ENCODE assay signal across 8 cellular contexts in the genomic region with DNA sequence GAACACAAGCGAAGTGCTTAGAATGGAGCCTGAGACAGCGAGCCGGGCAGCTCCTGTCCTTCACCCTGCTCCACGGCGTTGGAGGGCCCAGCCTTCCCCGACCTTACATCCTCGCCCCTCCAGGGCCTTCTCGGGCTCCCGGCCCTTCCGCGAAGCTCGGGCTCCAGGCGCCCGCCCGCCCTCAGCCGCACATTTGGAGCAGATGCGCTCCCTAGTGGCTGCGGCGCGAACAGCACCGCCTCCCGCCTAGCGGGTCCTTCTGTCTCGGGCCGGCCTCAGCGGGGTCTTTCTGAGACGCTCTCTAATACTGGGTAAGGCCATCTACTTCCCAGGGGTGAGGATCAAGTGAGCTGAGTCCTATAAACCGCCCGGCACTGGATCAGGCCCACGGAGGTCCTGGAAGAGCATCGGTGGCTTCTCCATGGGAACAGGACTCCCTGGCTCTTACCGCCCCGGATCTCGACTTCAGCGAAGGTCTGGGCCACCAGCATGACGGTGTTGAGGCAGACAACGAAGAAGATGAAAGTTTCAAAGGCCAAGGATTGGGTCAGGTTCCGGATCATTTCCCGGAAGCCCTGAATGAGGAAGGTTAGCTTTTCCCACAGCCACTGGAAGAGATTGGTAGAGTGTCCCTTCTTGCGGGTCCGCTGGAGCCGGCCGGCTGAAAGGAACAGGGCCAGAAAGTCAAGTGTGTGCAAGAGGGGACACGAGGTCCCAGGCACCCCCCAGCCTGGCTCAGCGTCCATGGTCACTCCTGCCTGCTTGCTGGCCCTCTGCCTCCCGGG. TPM values are rescaled to one million over a fixed set of nuclear protein-coding genes. Genes with fewer than 3 reads are reported as not detected.
DNase-seq lines count a peak whose midpoint lies in the region; ATAC-seq and TF ChIP-seq lines count a peak whose summit lies in the region.

No MANE protein-coding gene starts in this region.

- no peaks in the 10 kb centered on the region for H3K9me3 Mint-ChIP-seq in activated T-helper 1 cell treated with anti-CD3 and anti-CD28 coated beads, Interleukin-12 subunit alpha, Interleukin-12 subunit beta, Interleukin-2, Interleukin-4 antibody, amounts not matched to agents 30 ng/mL and 10 ng/mL and 1 ng/mL, durations not matched to agents 14 hours and 24 hours and 36 hours

- H3K27me3 Mint-ChIP-seq in activated T-helper 1 cell treated with anti-CD3 and anti-CD28 coated beads, Interleukin-12 subunit alpha, Interleukin-12 subunit beta, Interleukin-2, Interleukin-4 antibody, amounts not matched to agents 30 ng/mL and 10 ng/mL and 1 ng/mL, durations not matched to agents 14 hours and 24 hours and 36 hours (ENCODE audit: insufficient read depth), result peaks cover 8% of the 10 kb centered on the region

- H3K9ac ChIP-seq in stomach smooth muscle (ENCODE audit: low read length in 2 of 2), result peak overlapping the region; percentile 44 to 68

- H3K4me3 ChIP-seq in Peyer's patch, result peak overlapping the region in 2 of 4 donors; percentile 10 to 23
- H3K4me3 ChIP-seq in fibroblast of pulmonary artery (replicated peaks; ENCODE audit: low read depth, low read length), result no peak overlapping the region
- H3K4me3 ChIP-seq in neuron (ENCODE audit: low read length), result no peak overlapping the region
- peak overlapping the region; percentile 36 to 55 for H3K4me3 ChIP-seq in stomach smooth muscle (ENCODE audit: low read length in 2 of 2)

- peaks cover 0 to 7% (median 3%) of the 10 kb centered on the region in 4 donors for H3K4me1 ChIP-seq in Peyer's patch
- H3K4me1 ChIP-seq in neuron (ENCODE audit: insufficient read depth, low read length), result no peaks in the 10 kb centered on the region
- peaks cover 6% of the 10 kb centered on the region for H3K4me1 ChIP-seq in stomach smooth muscle (ENCODE audit: control insufficient read depth, insufficient read depth, low read length)

- intact Hi-C loops in activated T-helper 1 cell treated with anti-CD3 and anti-CD28 coated beads, Interleukin-12 subunit alpha, Interleukin-12 subunit beta, Interleukin-2, Interleukin-4 antibody, amounts not matched to agents 30 ng/mL and 10 ng/mL and 1 ng/mL, durations not matched to agents 14 hours and 24 hours and 36 hours (cut with micrococcal nuclease), result loop anchor here (1.0 kb wide), 3 partner anchors 20 to 33 kb away; a partner anchor contains a TSS

- no peaks in the 10 kb centered on the region for H3K36me3 Mint-ChIP-seq in activated T-helper 1 cell treated with anti-CD3 and anti-CD28 coated beads, Interleukin-12 subunit alpha, Interleukin-12 subunit beta, Interleukin-2, Interleukin-4 antibody, amounts not matched to agents 30 ng/mL and 10 ng/mL and 1 ng/mL, durations not matched to agents 14 hours and 24 hours and 36 hours (ENCODE audit: low read depth)

- peak overlapping the region; percentile 12 for H3K4me3 Mint-ChIP-seq in activated T-helper 1 cell treated with anti-CD3 and anti-CD28 coated beads, Interleukin-12 subunit alpha, Interleukin-12 subunit beta, Interleukin-2, Interleukin-4 antibody, amounts not matched to agents 30 ng/mL and 10 ng/mL and 1 ng/mL, durations not matched to agents 14 hours and 24 hours and 36 hours

- no peak overlapping the region for H3K27ac Mint-ChIP-seq in activated T-helper 1 cell treated with anti-CD3 and anti-CD28 coated beads, Interleukin-12 subunit alpha, Interleukin-12 subunit beta, Interleukin-2, Interleukin-4 antibody, amounts not matched to agents 30 ng/mL and 10 ng/mL and 1 ng/mL, durations not matched to agents 14 hours and 24 hours and 36 hours

- peak in 1 of 2 donors; percentile 15 for TF ChIP-seq POLR2A in Peyer's patch (IDR thresholded peaks at IDR 0.05)

- H3K27ac ChIP-seq in Peyer's patch, result no peak overlapping the region
- no peak overlapping the region for H3K27ac ChIP-seq in stomach smooth muscle (ENCODE audit: low read length)

- H3K36me3 ChIP-seq in Peyer's patch, result no peaks in the 10 kb centered on the region
- H3K36me3 ChIP-seq in neuron (ENCODE audit: insufficient read depth, low read length), result no peaks in the 10 kb centered on the region
- no peaks in the 10 kb centered on the region for H3K36me3 ChIP-seq in stomach smooth muscle (ENCODE audit: control insufficient read depth in 2 of 2, insufficient read depth in 2 of 2, low read length in 2 of 2)

- peak; percentile 86 to 93 (median 90) for TF ChIP-seq CTCF in Peyer's patch (IDR thresholded peaks at IDR 0.05)
- peak; percentile 72 for TF ChIP-seq CTCF in fibroblast of pulmonary artery (IDR thresholded peaks at IDR 0.05; ENCODE audit: low read length, missing control alignments)

- H3K4me1 Mint-ChIP-seq in activated T-helper 1 cell treated with anti-CD3 and anti-CD28 coated beads, Interleukin-12 subunit alpha, Interleukin-12 subunit beta, Interleukin-2, Interleukin-4 antibody, amounts not matched to agents 30 ng/mL and 10 ng/mL and 1 ng/mL, durations not matched to agents 14 hours and 24 hours and 36 hours (ENCODE audit: low read depth), result peaks cover 8% of the 10 kb centered on the region

- H3K27me3 ChIP-seq in Peyer's patch (no peaks in the 10 kb centered on the region), neuron (ENCODE audit: insufficient read depth, low read length) (peaks cover 10% of the 10 kb centered on the region), stomach smooth muscle (ENCODE audit: control insufficient read depth in 1 of 2, insufficient read depth in 2 of 2, low read length in 2 of 2) (peaks cover 2 to 3% of the 10 kb centered on the region in 2 donors)

- no peak for ATAC-seq in HG03565 (IDR thresholded peaks at IDR 0.05; ENCODE audit: unreplicated experiment)

- peak; percentile 74 for DNase-seq in COLO668 (lab: John Stamatoyannopoulos, UW; ENCODE audit: unreplicated experiment)
- peak; percentile 81 for DNase-seq in HT-29 (ENCODE audit: low spot score)
- DNase-seq in Peyer's patch, result peak; percentile 67 to 86 (median 84)
- DNase-seq in activated T-helper 1 cell treated with anti-CD3 and anti-CD28 coated beads, Interleukin-12 subunit alpha, Interleukin-12 subunit beta, Interleukin-2, Interleukin-4 antibody, amounts not matched to agents 30 ng/mL and 10 ng/mL and 1 ng/mL, durations not matched to agents 14 hours and 24 hours and 36 hours (ENCODE audit: low spot score), result peak; percentile 73
- DNase-seq in fibroblast of pulmonary artery (ENCODE audit: low read depth), result peak; percentile 62

- H3K9me3 ChIP-seq in Peyer's patch, result no peaks in the 10 kb centered on the region
- H3K9me3 ChIP-seq in neuron (ENCODE audit: low read length), result no peaks in the 10 kb centered on the region
- no peaks in the 10 kb centered on the region for H3K9me3 ChIP-seq in stomach smooth muscle (ENCODE audit: control insufficient read depth in 2 of 2, low read length in 2 of 2)

- peak overlapping the region; percentile 42 for H2AFZ ChIP-seq in neuron (ENCODE audit: low read depth, low read length)

RNA-seq across cellular contexts. Expression of a gene that starts 3.7 kb away (rescaled TPM):
- 0.13 and 0.44 TPM in 2 replicates for total RNA-seq in HT-29 (2014; rRNA removed; shearing (Covaris generic))
- total RNA-seq in Peyer's patch, result not detected
- 0.18 and 0.76 TPM in 2 replicates for total RNA-seq in activated T-helper 1 cell treated with anti-CD3 and anti-CD28 coated beads, Interleukin-12 subunit alpha, Interleukin-12 subunit beta, Interleukin-2, Interleukin-4 antibody, amounts not matched to agents 30 ng/mL and 10 ng/mL and 1 ng/mL, durations not matched to agents 14 hours and 24 hours and 36 hours

RNA-seq across cellular contexts. Expression of a gene that starts 10.8 kb away (rescaled TPM):
- total RNA-seq in HT-29 (2014; rRNA removed; shearing (Covaris generic)), result 23.0 and 27.2 TPM in 2 replicates
- not detected for total RNA-seq in Peyer's patch
- 1.7 and 2.0 TPM in 2 replicates for total RNA-seq in activated T-helper 1 cell treated with anti-CD3 and anti-CD28 coated beads, Interleukin-12 subunit alpha, Interleukin-12 subunit beta, Interleukin-2, Interleukin-4 antibody, amounts not matched to agents 30 ng/mL and 10 ng/mL and 1 ng/mL, durations not matched to agents 14 hours and 24 hours and 36 hours

RNA-seq across cellular contexts. Expression of a gene that starts 20.3 kb away (rescaled TPM):
- total RNA-seq in HT-29 (2014; rRNA removed; shearing (Covaris generic)), result 84.3 and 86.3 TPM in 2 replicates
- 10 to 100 TPM; 25.4 to 42.4 (median 27.7) TPM for total RNA-seq in Peyer's patch
- total RNA-seq in activated T-helper 1 cell treated with anti-CD3 and anti-CD28 coated beads, Interleukin-12 subunit alpha, Interleukin-12 subunit beta, Interleukin-2, Interleukin-4 antibody, amounts not matched to agents 30 ng/mL and 10 ng/mL and 1 ng/mL, durations not matched to agents 14 hours and 24 hours and 36 hours, result 282 and 284 TPM in 2 replicates

RNA-seq across cellular contexts. Expression of a gene that starts 20.6 kb away (rescaled TPM):
- 36.9 and 44.7 TPM in 2 replicates for total RNA-seq in HT-29 (2014; rRNA removed; shearing (Covaris generic))
- total RNA-seq in Peyer's patch, result 10 to 100 TPM; 15.1 to 66.0 (median 23.7) TPM
- total RNA-seq in activated T-helper 1 cell treated with anti-CD3 and anti-CD28 coated beads, Interleukin-12 subunit alpha, Interleukin-12 subunit beta, Interleukin-2, Interleukin-4 antibody, amounts not matched to agents 30 ng/mL and 10 ng/mL and 1 ng/mL, durations not matched to agents 14 hours and 24 hours and 36 hours, result 69.0 and 70.7 TPM in 2 replicates

RNA-seq across cellular contexts. Expression of a gene that starts 26.4 kb away (rescaled TPM):
- total RNA-seq in HT-29 (2014; rRNA removed; shearing (Covaris generic)), result not detected in 2 replicates
- not detected for total RNA-seq in Peyer's patch
- 0.34 TPM in 1 of 2 replicates, not detected in the other for total RNA-seq in activated T-helper 1 cell treated with anti-CD3 and anti-CD28 coated beads, Interleukin-12 subunit alpha, Interleukin-12 subunit beta, Interleukin-2, Interleukin-4 antibody, amounts not matched to agents 30 ng/mL and 10 ng/mL and 1 ng/mL, durations not matched to agents 14 hours and 24 hours and 36 hours

Comparison
In these comparisons a context has a peak if more than half of its experiments do, and no peak if none do; other contexts are left out.
1. H3K4me3 ChIP-seq: peak in stomach smooth muscle (2 of 2); none in fibroblast of pulmonary artery (single experiment) and neuron (single experiment).
2. Peak in every context shown above with its lines, with median percentiles within 50 percentile points of each other: DNase-seq.